In the genomic region with DNA sequence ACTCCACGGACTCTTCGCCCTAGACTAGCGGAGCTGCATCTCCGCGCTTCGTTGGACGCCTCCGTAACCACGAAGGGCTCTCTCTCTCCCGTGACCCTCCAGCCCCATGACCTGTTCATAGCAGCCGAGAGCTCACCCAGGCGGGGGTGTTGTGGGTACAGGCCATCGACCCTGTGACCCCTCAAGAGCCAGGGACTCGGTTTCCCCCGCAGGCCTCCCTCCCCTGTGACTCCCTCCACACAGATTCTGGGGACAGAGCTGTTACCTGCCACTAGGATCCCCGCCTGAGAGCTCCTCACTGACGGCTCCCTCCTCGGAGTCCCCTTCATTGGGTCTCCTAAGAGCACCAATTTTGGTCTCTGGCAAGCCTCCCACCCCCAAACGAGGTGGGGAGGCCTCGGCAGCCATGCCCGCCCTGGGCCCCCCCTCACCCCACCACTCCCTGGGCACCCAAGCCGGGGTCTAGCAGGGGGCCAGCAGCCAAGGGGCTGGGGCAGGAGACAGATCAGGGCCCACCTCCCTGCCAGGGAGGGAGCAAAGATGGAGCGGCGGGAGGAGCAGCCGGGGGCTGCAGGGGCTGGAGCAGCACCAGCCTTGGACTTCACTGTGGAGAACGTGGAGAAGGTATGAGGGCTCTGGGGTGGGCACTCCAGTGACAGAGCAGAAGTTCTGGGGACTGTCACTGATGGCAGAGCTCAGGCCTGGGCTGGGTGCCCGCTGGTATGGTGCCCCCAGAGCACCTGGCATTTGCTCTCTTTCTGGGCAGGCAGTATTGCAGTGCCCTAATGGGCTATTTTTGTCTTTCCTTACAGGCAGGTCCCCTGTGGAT, we compare ENCODE assay signal across 8 cellular contexts. TPM values are rescaled to one million over a fixed set of nuclear protein-coding genes. Genes with fewer than 3 reads are reported as not detected.
DNase-seq lines count a peak whose midpoint lies in the region; ATAC-seq and TF ChIP-seq lines count a peak whose summit lies in the region.

No MANE protein-coding gene starts in this region.

- no peaks in the 10 kb centered on the region for H3K9me3 ChIP-seq in MM.1S (replicated peaks; ENCODE audit: insufficient read depth, low read length)
- H3K9me3 ChIP-seq in mucosa of descending colon: no peaks in the 10 kb centered on the region

- no peaks in the 10 kb centered on the region for H3F3A ChIP-seq in MM.1S (ENCODE audit: insufficient read depth, low read length)

- TF ChIP-seq CTCF in MM.1S (IDR thresholded peaks at IDR 0.05; ENCODE audit: low read length): no peak
- no peak for TF ChIP-seq CTCF in mucosa of descending colon (IDR thresholded peaks at IDR 0.05)

- H3K27ac ChIP-seq in MM.1S (ENCODE audit: low read length) (peak overlapping the region; percentile 90; the same call in 1 of the 2 replicates), cingulate gyrus (ENCODE audit: low read depth, low read length) (peak overlapping the region; percentile 99)

- peak overlapping the region; percentile 99 for H3K9ac ChIP-seq in MM.1S (ENCODE audit: low read length)

- H3K4me3 ChIP-seq in MM.1S (ENCODE audit: low read length) (peak overlapping the region; percentile 97), mucosa of descending colon (peak overlapping the region; percentile 36)

- peaks cover 23% of the 10 kb centered on the region for H3K79me2 ChIP-seq in MM.1S (ENCODE audit: low read length)

- peak overlapping the region; percentile 97 for H3K4me2 ChIP-seq in MM.1S (ENCODE audit: low read depth, low read length)

- peak; percentile 21 for ATAC-seq in GM19455 (IDR thresholded peaks at IDR 0.05; ENCODE audit: unreplicated experiment)
- peak; percentile 2 for ATAC-seq in mucosa of descending colon

- H2AFZ ChIP-seq in MM.1S (ENCODE audit: low read length): peak overlapping the region; percentile 99

- intact Hi-C loops in mucosa of descending colon (cut with DNase I, micrococcal nuclease): no loop called here

- H3K36me3 ChIP-seq in MM.1S (replicated peaks; ENCODE audit: insufficient read depth, low read length) (no peaks in the 10 kb centered on the region), mucosa of descending colon (ENCODE audit: low read depth) (peaks cover 5% of the 10 kb centered on the region)

- no peaks in the 10 kb centered on the region for H3K27me3 ChIP-seq in MM.1S (replicated peaks; ENCODE audit: insufficient read depth, low read length)

- DNase-seq in MM.1S (no peak), mucosa of descending colon (peak in 1 of 3 donors; percentile 61), HCEC 1CT (no peak), AG08395 (ENCODE audit: low spot score) (no peak), DMS79 treated with DMSO at 0.1 percent for 48 hours (lab: John Stamatoyannopoulos, UW) (no peak), 8988T (no peak)

- H4K20me1 ChIP-seq in MM.1S (ENCODE audit: insufficient read depth, low read length): no peaks in the 10 kb centered on the region

- no peaks in the 10 kb centered on the region for H3K9me2 ChIP-seq in MM.1S (replicated peaks; ENCODE audit: insufficient read depth, low read length)

- peaks cover 11% of the 10 kb centered on the region for H3K4me1 ChIP-seq in MM.1S (ENCODE audit: low read length)
- peaks cover 24% of the 10 kb centered on the region for H3K4me1 ChIP-seq in mucosa of descending colon (ENCODE audit: low read depth)

RNA-seq across cellular contexts. Expression of gene IPO13, which starts 0.5 kb away (rescaled TPM):
- 10 to 100 TPM; 21.5 to 32.6 (median 22.3) TPM for total RNA-seq in mucosa of descending colon

RNA-seq across cellular contexts. Expression of gene ARTN, which starts 13.7 kb away (rescaled TPM):
- total RNA-seq in mucosa of descending colon: 10 to 100 TPM in 1 of 3 donors, 1 to 10 TPM in 2; 6.9 to 14.2 (median 7.4) TPM

RNA-seq across cellular contexts. Expression of gene DPH2, which starts 22.5 kb away (rescaled TPM):
- total RNA-seq in mucosa of descending colon: 10 to 100 TPM; 16.5 to 23.3 (median 17.9) TPM

RNA-seq across cellular contexts. Expression of gene ATP6V0B, which starts 27.5 kb away (rescaled TPM):
- total RNA-seq in mucosa of descending colon: 100 to 1,000 TPM; 116 to 184 (median 158) TPM

RNA-seq across cellular contexts. Expression of gene B4GALT2, which starts 31.7 kb away (rescaled TPM):
- 10 to 100 TPM; 20.0 to 33.6 (median 28.1) TPM for total RNA-seq in mucosa of descending colon
